In the genomic region with DNA sequence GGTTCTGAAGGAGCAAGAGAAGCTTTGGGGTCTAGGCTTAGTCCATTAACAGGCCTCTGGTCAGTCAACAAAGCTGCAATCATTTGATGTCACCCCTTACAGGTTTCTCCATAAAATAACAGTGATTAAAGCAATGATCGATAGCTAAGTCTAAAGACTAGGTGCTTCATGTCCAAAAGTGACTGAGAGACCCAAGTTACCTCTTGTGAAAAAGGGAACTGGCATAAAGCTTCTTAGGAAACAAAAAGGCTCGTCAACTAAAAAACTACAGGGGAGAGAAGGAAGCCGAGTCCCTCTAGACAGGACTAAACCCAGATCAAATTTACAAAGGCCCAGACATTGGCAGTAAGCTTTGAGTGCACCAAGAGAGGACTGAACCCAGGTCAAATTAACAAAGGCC, we compare ENCODE assay signal across 14 cellular contexts. TPM values are rescaled to one million over a fixed set of nuclear protein-coding genes. Genes with fewer than 3 reads are reported as not detected.
A peak's percentile ranks its signal among the peaks of the same experiment; 100 is the strongest.
DNase-seq lines count a peak whose midpoint lies in the region; ATAC-seq and TF ChIP-seq lines count a peak whose summit lies in the region.
"Had no signal": no experiment of that assay in that cellular context is flagged by ENCODE, and none has a peak within 500 bp of the region (broad histone marks: within the 10 kb centered on the region; RNA-seq: fewer than 3 reads in every experiment).

No MANE protein-coding gene starts in this region.

- H3K27me3 ChIP-seq in BLaER1 treated with 17β-estradiol and CSF1 and Interleukin-3, amounts not matched to agents 10 nM and 100 nM, result no peaks in the 10 kb centered on the region
- no peaks in the 10 kb centered on the region for H3K27me3 ChIP-seq in CD8-positive, alpha-beta memory T cell (ENCODE audit: insufficient read depth, low read length, poor library complexity, severe bottlenecking)
- no peaks in the 10 kb centered on the region for H3K27me3 ChIP-seq in PC-3 (ENCODE audit: low read length)
- H3K27me3 ChIP-seq: ascending aorta, SJSA1 had no signal

- ATAC-seq in PC-3, result no peak
- no peak for ATAC-seq in HG03432 (IDR thresholded peaks at IDR 0.05; ENCODE audit: unreplicated experiment)
- ATAC-seq: K562, sciatic nerve had no signal

- H3K9me3 Mint-ChIP-seq in CD8-positive, alpha-beta memory T cell, result no peaks in the 10 kb centered on the region
- no peaks in the 10 kb centered on the region for H3K9me3 Mint-ChIP-seq in immature natural killer cell
- H3K9me3 Mint-ChIP-seq: activated CD4-positive, alpha-beta memory T cell treated with anti-CD3 and anti-CD28 coated beads for 36 hours had no signal

- POLR2A ChIA-PET in CD8-positive, alpha-beta memory T cell (lab: Charles Lee), result no interaction called here
- POLR2A ChIA-PET in PC-3 (lab: Charles Lee; ENCODE audit: unreplicated experiment), result no interaction called here

- peaks cover 52 to 79% (median 68%) of the 10 kb centered on the region in 11 experiments; a peak in 21 of 22 replicates for H4K20me1 ChIP-seq in BLaER1 treated with 17β-estradiol and CSF1 and Interleukin-3, amounts not matched to agents 10 nM and 100 nM
- peaks cover 13% of the 10 kb centered on the region; the same call in 1 of the 2 replicates for H4K20me1 ChIP-seq in PC-3 (ENCODE audit: low read length)

- no peaks in the 10 kb centered on the region for H3K27me3 Mint-ChIP-seq in CD8-positive, alpha-beta memory T cell
- peaks cover 4 to 9% (median 5%) of the 10 kb centered on the region in 3 donors for H3K27me3 Mint-ChIP-seq in immature natural killer cell (ENCODE audit: low read depth in 3 of 3)
- H3K27me3 Mint-ChIP-seq: activated CD4-positive, alpha-beta memory T cell treated with anti-CD3 and anti-CD28 coated beads for 36 hours had no signal

- peak overlapping the region in 7 of 11 experiments; percentile 2 to 93 (median 13); a peak in 7 of 22 replicates for H3K9ac ChIP-seq in BLaER1 treated with 17β-estradiol and CSF1 and Interleukin-3, amounts not matched to agents 10 nM and 100 nM
- H3K9ac ChIP-seq in PC-3 (ENCODE audit: low read length), result no peak overlapping the region

- H3K79me2 ChIP-seq in PC-3 (ENCODE audit: low read length), result peaks cover 87% of the 10 kb centered on the region

- H3K36me3 ChIP-seq in BLaER1 treated with 17β-estradiol and CSF1 and Interleukin-3, amounts not matched to agents 10 nM and 100 nM, result peaks cover 6 to 43% (median 23%) of the 10 kb centered on the region in 11 experiments
- H3K36me3 ChIP-seq in CD8-positive, alpha-beta memory T cell (ENCODE audit: insufficient read depth, low read length), result no peaks in the 10 kb centered on the region
- no peaks in the 10 kb centered on the region for H3K36me3 ChIP-seq in PC-3 (ENCODE audit: low read depth, low read length)
- H3K36me3 ChIP-seq: ascending aorta had no signal

- H2AFZ ChIP-seq in PC-3 (ENCODE audit: low read length), result no peak overlapping the region

- H3K4me2 ChIP-seq in BLaER1 treated with 17β-estradiol and CSF1 and Interleukin-3, amounts not matched to agents 10 nM and 100 nM, result peak overlapping the region; percentile 91 to 99 (median 97)
- H3K4me2 ChIP-seq in PC-3 (ENCODE audit: low read length), result peak overlapping the region; percentile 88

- 0 out of 22 replicates have a peak overlapping the region, but pooled peaks of 1 of the 11 experiments have one; percentile 16 for H3K27ac ChIP-seq in BLaER1 treated with 17β-estradiol and CSF1 and Interleukin-3, amounts not matched to agents 10 nM and 100 nM
- H3K27ac ChIP-seq in CD8-positive, alpha-beta memory T cell (ENCODE audit: low read depth, low read length), result no peak overlapping the region
- no peak overlapping the region for H3K27ac ChIP-seq in PC-3 (ENCODE audit: low read length)
- H3K27ac ChIP-seq: ascending aorta, SJSA1 had no signal

- DNase-seq in CD8-positive, alpha-beta memory T cell, result no peak
- DNase-seq in PC-3 (no peak), immature natural killer cell (no peak), NCI-H446 (lab: John Stamatoyannopoulos, UW) (no peak)
- no peak for DNase-seq in stimulated activated CD4-positive, alpha-beta T cell treated with anti-CD3 and anti-CD28 coated beads, Interleukin-2, amount 100 ng/mL, for 48 hours
- DNase-seq: activated CD4-positive, alpha-beta memory T cell treated with anti-CD3 and anti-CD28 coated beads for 36 hours; hypothalamus; NCI-H226 had no signal

- H3K9me2 ChIP-seq in PC-3 (replicated peaks; ENCODE audit: low read length), result no peaks in the 10 kb centered on the region

- peaks cover 0 to 13% (median 1%) of the 10 kb centered on the region in 3 donors for H3K36me3 Mint-ChIP-seq in CD8-positive, alpha-beta memory T cell
- no peaks in the 10 kb centered on the region for H3K36me3 Mint-ChIP-seq in immature natural killer cell

- peaks cover 39 to 63% (median 47%) of the 10 kb centered on the region in 10 experiments for H3K4me1 ChIP-seq in BLaER1 treated with 17β-estradiol and CSF1 and Interleukin-3, amounts not matched to agents 10 nM and 100 nM
- peaks cover 30% of the 10 kb centered on the region for H3K4me1 ChIP-seq in CD8-positive, alpha-beta memory T cell (ENCODE audit: insufficient read depth, low read length)
- H3K4me1 ChIP-seq in PC-3 (ENCODE audit: insufficient read depth, low read length), result peaks cover 31% of the 10 kb centered on the region

- TF ChIP-seq CTCF in PC-3 (conservative IDR thresholded peaks at IDR 0.05; ENCODE audit: low read depth, low read length), result no peak

- H3K4me3 ChIP-seq in BLaER1 treated with 17β-estradiol and CSF1 and Interleukin-3, amounts not matched to agents 10 nM and 100 nM, result peak overlapping the region in 2 of 10 experiments; percentile 84 to 86; a peak in 1 of 20 replicates
- no peak overlapping the region for H3K4me3 ChIP-seq in CD8-positive, alpha-beta memory T cell (ENCODE audit: low read length)
- peak overlapping the region; percentile 92; the same call in 1 of the 2 replicates for H3K4me3 ChIP-seq in PC-3 (ENCODE audit: low read length)
- H3K4me3 ChIP-seq: ascending aorta, K562 had no signal

- H3K27ac Mint-ChIP-seq in CD8-positive, alpha-beta memory T cell, result peak overlapping the region in 1 of 8 donors; percentile 37
- H3K27ac Mint-ChIP-seq in immature natural killer cell, result peak overlapping the region in 1 of 6 donors; percentile 59
- H3K27ac Mint-ChIP-seq: activated CD4-positive, alpha-beta memory T cell treated with anti-CD3 and anti-CD28 coated beads for 36 hours had no signal

- CTCF ChIA-PET in CD8-positive, alpha-beta memory T cell (lab: Charles Lee), result no interaction called here
- CTCF ChIA-PET in PC-3 (lab: Charles Lee), result interaction anchor here (0.6 kb wide), 1 partner anchor 297 kb away, joined by 5 read pairs; no protein-coding TSS in a partner anchor

- BruUV-seq in PC-3 (replicated peaks; lab: Mats Ljungman, UMichigan), result no TSS peak

- no peaks in the 10 kb centered on the region for H3F3A ChIP-seq in PC-3 (ENCODE audit: low read length, unreplicated experiment)

- peak overlapping the region; percentile 29 to 92 (median 68) for H3K4me3 Mint-ChIP-seq in CD8-positive, alpha-beta memory T cell
- H3K4me3 Mint-ChIP-seq in immature natural killer cell, result peak overlapping the region; percentile 38 to 91 (median 44)

- intact Hi-C loops in PC-3 (cut with micrococcal nuclease), result no loop called here

- no peaks in the 10 kb centered on the region for H3K9me3 ChIP-seq in BLaER1 treated with 17β-estradiol and CSF1 and Interleukin-3, amounts not matched to agents 10 nM and 100 nM (replicated peaks in 1 of 11)
- H3K9me3 ChIP-seq in CD8-positive, alpha-beta memory T cell (ENCODE audit: low read length), result no peaks in the 10 kb centered on the region
- H3K9me3 ChIP-seq in PC-3 (ENCODE audit: low read length), result no peaks in the 10 kb centered on the region
- H3K9me3 ChIP-seq: ascending aorta, SJSA1 had no signal

- H3K4me1 Mint-ChIP-seq in CD8-positive, alpha-beta memory T cell, result peaks cover 38 to 70% (median 56%) of the 10 kb centered on the region in 3 donors
- peaks cover 30 to 36% of the 10 kb centered on the region in 2 donors for H3K4me1 Mint-ChIP-seq in immature natural killer cell

RNA-seq across cellular contexts. Expression of a gene that starts 2.2 kb away (rescaled TPM):
- 10 to 100 TPM; 16.2 to 16.8 TPM for total RNA-seq in CD8-positive, alpha-beta memory T cell
- 8.8 TPM for polyA plus RNA-seq in CD8-positive, alpha-beta memory T cell
- 11.6 and 15.0 TPM in 2 replicates for total RNA-seq in PC-3 (2014; rRNA removed)
- polyA plus RNA-seq in immature natural killer cell, result 10 to 100 TPM in 1 of 3 donors, 1 to 10 TPM in 2; 7.4 to 23.0 (median 7.6) TPM

RNA-seq across cellular contexts. Expression of a gene that starts 35.0 kb away (rescaled TPM):
- under 1 TPM; 0.84 to 0.85 TPM for total RNA-seq in CD8-positive, alpha-beta memory T cell
- 0.56 TPM for polyA plus RNA-seq in CD8-positive, alpha-beta memory T cell
- 9.7 and 10.3 TPM in 2 replicates for total RNA-seq in PC-3 (2014; rRNA removed)
- polyA plus RNA-seq in immature natural killer cell, result under 1 TPM in 2 of 3 donors, not detected in 1; 0.14 to 0.36 TPM
